21 cellular contexts compared by ENCODE assay signal in genomic region chr19:49657493-49658138, GRCh38. TPM values are rescaled to one million over a fixed set of nuclear protein-coding genes. Genes with fewer than 3 reads are reported as not detected.
DNase-seq lines count a peak whose midpoint lies in the region; ATAC-seq, FAIRE-seq and TF ChIP-seq lines count a peak whose summit lies in the region.
"Had no signal": no experiment of that assay in that cellular context is flagged by ENCODE, and none has a peak within 500 bp of the region (broad histone marks: within the 10 kb centered on the region; RNA-seq: fewer than 3 reads in every experiment).

No MANE protein-coding gene starts in this region.

- H3K4me1 ChIP-seq in Caco-2, result no peaks in the 10 kb centered on the region
- peaks cover 0 to 24% of the 10 kb centered on the region in 2 experiments; a peak in 2 of 5 replicates for H3K4me1 ChIP-seq in K562 (replicated peaks in 1 of 2; ENCODE audit: control insufficient read depth in 2 of 2, insufficient read depth in 2 of 2, low read length in 2 of 2)
- H3K4me1 ChIP-seq: BLaER1 had no signal

- CTCF ChIA-PET in activated CD4-positive, alpha-beta T cell treated with anti-CD3 and anti-CD28 coated beads for 36 hours (lab: Charles Lee), result interaction anchor here (0.6 to 1.0 kb wide), 2 partner anchors 18 to 43 kb away, joined by 3 to 4 read pairs; partner anchors contain the start of gene RRAS
- CTCF ChIA-PET in Caco-2 (lab: Charles Lee) (no interaction called here), K562 (lab: Yijun Ruan, JAX; ENCODE audit: low intra/inter-chr PET ratio) (no interaction called here)

- H3K27me3 Mint-ChIP-seq in activated CD4-positive, alpha-beta T cell treated with anti-CD3 and anti-CD28 coated beads for 36 hours, result no peaks in the 10 kb centered on the region
- no peaks in the 10 kb centered on the region for H3K27me3 Mint-ChIP-seq in Caco-2 (ENCODE audit: insufficient read depth, unreplicated experiment)
- H3K27me3 Mint-ChIP-seq in nephron progenitor cell (ENCODE audit: low read depth, poor library complexity), result no peaks in the 10 kb centered on the region

- in situ Hi-C loops in K562 (cut with MboI), result no loop called here

- TF ChIP-seq CTCF in Caco-2 (IDR thresholded peaks at IDR 0.05; ENCODE audit: insufficient read depth in 1 of 2, low read depth in 1 of 2, low read length in 1 of 2, severe bottlenecking in 1 of 2, unreplicated experiment in 1 of 2) (no peak), K562 (IDR thresholded peaks at IDR 0.05 in 2 of 3, conservative IDR thresholded peaks at IDR 0.05 in 1 of 3; ENCODE audit: insufficient read depth in 2 of 3, low read depth in 1 of 3, low read length in 3 of 3) (no peak), nephron progenitor cell (IDR thresholded peaks at IDR 0.05) (no peak)

- peaks cover 47% of the 10 kb centered on the region for H3K36me3 Mint-ChIP-seq in activated CD4-positive, alpha-beta T cell treated with anti-CD3 and anti-CD28 coated beads for 36 hours (ENCODE audit: low read depth)
- H3K36me3 Mint-ChIP-seq in Caco-2 (ENCODE audit: insufficient read depth, unreplicated experiment) (peaks cover 89% of the 10 kb centered on the region), nephron progenitor cell (ENCODE audit: low read depth) (peaks cover 70% of the 10 kb centered on the region)

- no peak for TF ChIP-seq EP300 in K562 (IDR thresholded peaks at IDR 0.05; ENCODE audit: low read length)

- peak overlapping the region; percentile 19 for H3K27ac Mint-ChIP-seq in activated CD4-positive, alpha-beta T cell treated with anti-CD3 and anti-CD28 coated beads for 36 hours
- H3K27ac Mint-ChIP-seq in Caco-2 (ENCODE audit: unreplicated experiment) (peak overlapping the region; percentile 18), nephron progenitor cell (peak overlapping the region; percentile 92)

- no peak for TF ChIP-seq RAD21 in K562 (CRISPR knock-in tag; conservative IDR thresholded peaks at IDR 0.05 in 1 of 2, IDR thresholded peaks at IDR 0.05 in 1 of 2)

- H3K79me2 ChIP-seq in K562 (ENCODE audit: control insufficient read depth, insufficient read depth, low read length), result no peaks in the 10 kb centered on the region

- POLR2A ChIA-PET in activated CD4-positive, alpha-beta T cell treated with anti-CD3 and anti-CD28 coated beads for 36 hours (lab: Charles Lee), result no interaction called here
- POLR2A ChIA-PET in Caco-2 (lab: Charles Lee) (interaction anchor here (1.1 kb wide), 1 partner anchor 16 kb away, joined by 3 read pairs; the partner anchor contains the start of gene SCAF1), K562 (lab: Yijun Ruan, JAX) (interaction anchor here (1.4 to 4.8 kb wide), 4 partner anchors 8 to 17 kb away, joined by 3 to 28 read pairs (median 10); partner anchors contain the start of genes BCL2L12, IRF3, RRAS and SCAF1)

- H3K9me3 Mint-ChIP-seq in activated CD4-positive, alpha-beta T cell treated with anti-CD3 and anti-CD28 coated beads for 36 hours (ENCODE audit: low read depth), result no peaks in the 10 kb centered on the region
- no peaks in the 10 kb centered on the region for H3K9me3 Mint-ChIP-seq in Caco-2 (ENCODE audit: unreplicated experiment)
- peaks cover 4% of the 10 kb centered on the region for H3K9me3 Mint-ChIP-seq in nephron progenitor cell

- no peak overlapping the region for H3K27ac ChIP-seq in K562 (ENCODE audit: extremely low read depth, low read depth, low read length)
- H3K27ac ChIP-seq: 22Rv1, BLaER1, KMS-11, PC-9 had no signal

- DNase-seq in activated CD4-positive, alpha-beta T cell treated with anti-CD3 and anti-CD28 coated beads for 36 hours, result no peak
- DNase-seq in activated CD4-positive, alpha-beta T cell treated with anti-CD3 and anti-CD28 coated beads, Interleukin-2, amount 50 U/mL, for 1 hour, result no peak
- DNase-seq in Caco-2 (no peak), K562 (ENCODE audit: extremely low read depth in 1 of 4, low spot score in 3 of 4) (no peak), nephron progenitor cell (no peak), HuH-7.5 (ENCODE audit: low spot score) (no peak), NCI-H226 (no peak)
- DNase-seq: COR-L47, DMS53, NCI-H1092 treated with DMSO at 0.1 percent for 48 hours, NCI-H1694, NCI-H748 treated with DMSO at 0.1 percent for 48 hours, PC-9, Right ventricle myocardium superior, SK-N-SH had no signal

- peaks cover 2% of the 10 kb centered on the region for H3K9me1 ChIP-seq in K562 (ENCODE audit: control insufficient read depth, insufficient read depth, low read length)

- peaks cover 8% of the 10 kb centered on the region for H3K9me3 ChIP-seq in Caco-2
- H3K9me3 ChIP-seq in K562 (replicated peaks; ENCODE audit: control insufficient read depth, insufficient read depth, low read depth, low read length), result 0 out of 2 replicates have a peak, but pooled peaks cover 2% of the 10 kb centered on the region
- H3K9me3 ChIP-seq: BLaER1, SK-N-SH had no signal

- H2AFZ ChIP-seq in K562 (ENCODE audit: low read depth, low read length), result no peak overlapping the region
- H2AFZ ChIP-seq: PC-9 had no signal

- intact Hi-C loops in activated CD4-positive, alpha-beta T cell treated with anti-CD3 and anti-CD28 coated beads for 36 hours (cut with DNase I, micrococcal nuclease), result no loop called here
- intact Hi-C loops in Caco-2 (cut with micrococcal nuclease; ENCODE audit: unreplicated experiment) (no loop called here), K562 (cut with micrococcal nuclease) (no loop called here)

- ATAC-seq in activated CD4-positive, alpha-beta T cell treated with anti-CD3 and anti-CD28 coated beads for 36 hours, result no peak
- ATAC-seq in K562, result no peak
- no peak for ATAC-seq in HG03520 (IDR thresholded peaks at IDR 0.05; ENCODE audit: unreplicated experiment)
- ATAC-seq: HCT116 had no signal

- peaks cover 24% of the 10 kb centered on the region for H3K36me3 ChIP-seq in Caco-2 (ENCODE audit: control insufficient read depth, insufficient read depth, low read length)
- H3K36me3 ChIP-seq in K562 (ENCODE audit: control insufficient read depth, insufficient read depth, low read length), result peaks cover 94% of the 10 kb centered on the region; the same call in 2 of the 3 replicates

- H3K4me3 Mint-ChIP-seq in activated CD4-positive, alpha-beta T cell treated with anti-CD3 and anti-CD28 coated beads for 36 hours, result no peak overlapping the region
- no peak overlapping the region for H3K4me3 Mint-ChIP-seq in Caco-2 (ENCODE audit: unreplicated experiment)
- H3K4me3 Mint-ChIP-seq in nephron progenitor cell, result no peak overlapping the region

- FAIRE-seq in K562 (lab: Jason Lieb, UNC), result no peak
- FAIRE-seq: HTR-8/SVneo had no signal

- H4K20me1 ChIP-seq in K562 (replicated peaks; ENCODE audit: control insufficient read depth, insufficient read depth, low read length), result 0 out of 2 replicates have a peak, but pooled peaks cover 14% of the 10 kb centered on the region

- no peak overlapping the region for H3K4me2 ChIP-seq in K562 (ENCODE audit: insufficient read depth, low read length)
- H3K4me2 ChIP-seq: BLaER1, KMS-11, PC-9, SK-N-SH had no signal

- no peak for TF ChIP-seq POLR2A in K562 (conservative IDR thresholded peaks at IDR 0.05)

- peak overlapping the region in 1 of 2 experiments; percentile 74; a peak in 2 of 4 replicates for H3K9ac ChIP-seq in K562 (ENCODE audit: insufficient read depth in 1 of 2, low read depth in 2 of 2, low read length in 2 of 2)
- H3K9ac ChIP-seq: BLaER1, KMS-11, SK-N-SH had no signal

- 91% methylated on average over 18 of the region's 22 CpGs for WGBS in K562 (ENCODE audit: insufficient coverage, low coverage, missing lambda C conversion rate)

- H3K4me3 ChIP-seq in Caco-2 (ENCODE audit: low read depth, low read length) (no peak overlapping the region), K562 (no peak overlapping the region)
- H3K4me3 ChIP-seq: BLaER1, PC-9 had no signal

- BruUV-seq in Caco-2 (replicated peaks; lab: Mats Ljungman, UMichigan) (no TSS peak), K562 (replicated peaks; lab: Mats Ljungman, UMichigan) (no TSS peak)

- H3K27me3 ChIP-seq in Caco-2 (replicated peaks; ENCODE audit: control insufficient read depth, insufficient read depth, low read length) (no peaks in the 10 kb centered on the region), K562 (ENCODE audit: control insufficient read depth in 2 of 2, insufficient read depth in 2 of 2, low read length in 2 of 2) (no peaks in the 10 kb centered on the region)
- H3K27me3 ChIP-seq: BLaER1 had no signal

- peaks cover 3% of the 10 kb centered on the region for H3K4me1 Mint-ChIP-seq in activated CD4-positive, alpha-beta T cell treated with anti-CD3 and anti-CD28 coated beads for 36 hours
- H3K4me1 Mint-ChIP-seq in Caco-2 (ENCODE audit: low read depth, unreplicated experiment) (no peaks in the 10 kb centered on the region), nephron progenitor cell (peaks cover 6% of the 10 kb centered on the region)

RNA-seq across cellular contexts. Expression of gene IRF3, which starts 8.0 kb away (rescaled TPM):
- total RNA-seq in activated CD4-positive, alpha-beta T cell treated with anti-CD3 and anti-CD28 coated beads for 36 hours, result 100 to 1,000 TPM; 123 to 125 TPM
- total RNA-seq in Caco-2 (2022), result 125 and 131 TPM in 2 replicates
- 63.4 and 152 TPM in 2 replicates for total RNA-seq in K562 (2011; cell fraction: chromatin; rRNA removed; ENCODE audit: low replicate concordance)
- 90.7 and 93.9 TPM in 2 replicates for total RNA-seq in K562 (2011; cell fraction: nucleolus; rRNA removed)
- total RNA-seq in K562 (2011; cell fraction: nucleoplasm; rRNA removed), result 78.8 and 106 TPM in 2 replicates
- 113 and 160 TPM in 2 replicates for total RNA-seq in K562 (2014; rRNA removed)
- total RNA-seq in K562 (2014; rRNA removed; fragmentation: Illumina TruSeq; extraction: Trizol), result 28.5 and 40.9 TPM in 2 replicates
- total RNA-seq in K562 (2015; rRNA removed; fragmentation: Illumina TruSeq; extraction: Trizol), result 64.0 and 65.4 TPM in 2 replicates
- 125 and 132 TPM in 2 replicates for total RNA-seq in K562 (2021)
- polyA plus RNA-seq in K562 (2011; rRNA removed), result 54.5 and 66.4 TPM in 2 replicates
- 56.8 and 134 TPM in 2 replicates for polyA plus RNA-seq in K562 (2011; cell fraction: cytosol; rRNA removed)
- polyA plus RNA-seq in K562 (2011; cell fraction: nucleus; rRNA removed), result 106 and 215 TPM in 2 replicates
- polyA plus RNA-seq in K562 (2012), result 119 and 139 TPM in 2 replicates
- 118 and 119 TPM in 2 replicates for polyA plus RNA-seq in K562 (2014; fragmentation: Illumina TruSeq; extraction: Trizol)
- 10 to 100 TPM in 1 of 2 experiments, 1 to 10 TPM in 1; 7.5 to 11.6 TPM for polyA plus RNA-seq in K562 (2014; fragmentation: Nextera tagmentation; extraction: Ambion mirVana)
- polyA plus RNA-seq in K562 (2014; rRNA removed), result 118 and 145 TPM in 2 replicates
- 11.1 and 16.9 TPM in 2 replicates for polyA minus RNA-seq in K562 (2011; rRNA and poly(A)+ RNA removed)
- polyA minus RNA-seq in K562 (2011; cell fraction: cytosol; rRNA and poly(A)+ RNA removed), result 36.4 and 44.4 TPM in 2 replicates
- 13.9 and 17.5 TPM in 2 replicates for polyA minus RNA-seq in K562 (2011; cell fraction: nucleus; rRNA and poly(A)+ RNA removed)

RNA-seq across cellular contexts. Expression of gene BCL2L12, which starts 8.1 kb away (rescaled TPM):
- total RNA-seq in activated CD4-positive, alpha-beta T cell treated with anti-CD3 and anti-CD28 coated beads for 36 hours, result 10 to 100 TPM; 79.6 to 93.8 TPM
- total RNA-seq in Caco-2 (2022), result 103 and 111 TPM in 2 replicates
- 31.5 and 83.3 TPM in 2 replicates for total RNA-seq in K562 (2011; cell fraction: chromatin; rRNA removed; ENCODE audit: low replicate concordance)
- 79.4 and 85.7 TPM in 2 replicates for total RNA-seq in K562 (2011; cell fraction: nucleolus; rRNA removed)
- total RNA-seq in K562 (2011; cell fraction: nucleoplasm; rRNA removed), result 47.0 and 50.7 TPM in 2 replicates
- total RNA-seq in K562 (2014; rRNA removed), result 128 and 169 TPM in 2 replicates
- 17.0 and 18.8 TPM in 2 replicates for total RNA-seq in K562 (2014; rRNA removed; fragmentation: Illumina TruSeq; extraction: Trizol)
- 26.5 and 29.4 TPM in 2 replicates for total RNA-seq in K562 (2015; rRNA removed; fragmentation: Illumina TruSeq; extraction: Trizol)
- total RNA-seq in K562 (2021), result 183 and 185 TPM in 2 replicates
- 81.2 and 95.3 TPM in 2 replicates for polyA plus RNA-seq in K562 (2011; rRNA removed)
- polyA plus RNA-seq in K562 (2011; cell fraction: cytosol; rRNA removed), result 132 and 350 TPM in 2 replicates
- 132 and 212 TPM in 2 replicates for polyA plus RNA-seq in K562 (2011; cell fraction: nucleus; rRNA removed)
- polyA plus RNA-seq in K562 (2012), result 164 and 177 TPM in 2 replicates
- polyA plus RNA-seq in K562 (2014; fragmentation: Illumina TruSeq; extraction: Trizol), result 85.6 and 184 TPM in 2 replicates
- 1 to 10 TPM; 7.4 to 7.5 TPM for polyA plus RNA-seq in K562 (2014; fragmentation: Nextera tagmentation; extraction: Ambion mirVana)
- 263 and 282 TPM in 2 replicates for polyA plus RNA-seq in K562 (2014; rRNA removed)
- 8.8 and 10.7 TPM in 2 replicates for polyA minus RNA-seq in K562 (2011; rRNA and poly(A)+ RNA removed)
- polyA minus RNA-seq in K562 (2011; cell fraction: cytosol; rRNA and poly(A)+ RNA removed), result 29.2 and 36.0 TPM in 2 replicates
- 22.6 and 24.0 TPM in 2 replicates for polyA minus RNA-seq in K562 (2011; cell fraction: nucleus; rRNA and poly(A)+ RNA removed)

RNA-seq across cellular contexts. Expression of gene SCAF1, which starts 15.6 kb away (rescaled TPM):
- total RNA-seq in activated CD4-positive, alpha-beta T cell treated with anti-CD3 and anti-CD28 coated beads for 36 hours, result 10 to 100 TPM; 43.3 to 64.0 TPM
- 83.4 and 89.5 TPM in 2 replicates for total RNA-seq in Caco-2 (2022)
- 11.3 and 31.0 TPM in 2 replicates for total RNA-seq in K562 (2011; cell fraction: chromatin; rRNA removed; ENCODE audit: low replicate concordance)
- 16.8 and 21.8 TPM in 2 replicates for total RNA-seq in K562 (2011; cell fraction: nucleolus; rRNA removed)
- total RNA-seq in K562 (2011; cell fraction: nucleoplasm; rRNA removed), result 10.6 and 16.9 TPM in 2 replicates
- total RNA-seq in K562 (2014; rRNA removed), result 12.9 and 18.0 TPM in 2 replicates
- total RNA-seq in K562 (2014; rRNA removed; fragmentation: Illumina TruSeq; extraction: Trizol), result 2.5 and 2.8 TPM in 2 replicates
- total RNA-seq in K562 (2015; rRNA removed; fragmentation: Illumina TruSeq; extraction: Trizol), result 4.9 and 6.0 TPM in 2 replicates
- total RNA-seq in K562 (2021), result 75.5 and 79.0 TPM in 2 replicates
- polyA plus RNA-seq in K562 (2011; rRNA removed), result 3.7 and 4.3 TPM in 2 replicates
- 5.1 and 6.3 TPM in 2 replicates for polyA plus RNA-seq in K562 (2011; cell fraction: cytosol; rRNA removed)
- 21.1 and 37.2 TPM in 2 replicates for polyA plus RNA-seq in K562 (2011; cell fraction: nucleus; rRNA removed)
- 36.5 and 39.5 TPM in 2 replicates for polyA plus RNA-seq in K562 (2012)
- polyA plus RNA-seq in K562 (2014; fragmentation: Illumina TruSeq; extraction: Trizol), result 9.7 and 22.5 TPM in 2 replicates
- under 1 TPM; 0.20 to 0.25 TPM for polyA plus RNA-seq in K562 (2014; fragmentation: Nextera tagmentation; extraction: Ambion mirVana)
- polyA plus RNA-seq in K562 (2014; rRNA removed), result 11.4 and 14.6 TPM in 2 replicates
- 1.1 and 1.9 TPM in 2 replicates for polyA minus RNA-seq in K562 (2011; rRNA and poly(A)+ RNA removed)
- 7.8 and 12.0 TPM in 2 replicates for polyA minus RNA-seq in K562 (2011; cell fraction: cytosol; rRNA and poly(A)+ RNA removed)
- 4.8 and 5.6 TPM in 2 replicates for polyA minus RNA-seq in K562 (2011; cell fraction: nucleus; rRNA and poly(A)+ RNA removed)

RNA-seq across cellular contexts. Expression of gene RRAS, which starts 17.7 kb away (rescaled TPM):
- total RNA-seq in activated CD4-positive, alpha-beta T cell treated with anti-CD3 and anti-CD28 coated beads for 36 hours, result 10 to 100 TPM in 1 of 2 experiments, 1 to 10 TPM in 1; 9.7 to 11.7 TPM
- total RNA-seq in Caco-2 (2022) (10.6 and 11.3 TPM in 2 replicates), K562 (2014; rRNA removed) (8.2 and 10.4 TPM in 2 replicates), K562 (2014; rRNA removed; fragmentation: Illumina TruSeq; extraction: Trizol) (1.5 and 1.7 TPM in 2 replicates), K562 (2015; rRNA removed; fragmentation: Illumina TruSeq; extraction: Trizol) (3.1 and 3.7 TPM in 2 replicates), K562 (2021) (8.3 and 9.3 TPM in 2 replicates)
- 2.5 and 10.0 TPM in 2 replicates for total RNA-seq in K562 (2011; cell fraction: chromatin; rRNA removed; ENCODE audit: low replicate concordance)
- 9.5 and 11.2 TPM in 2 replicates for total RNA-seq in K562 (2011; cell fraction: nucleolus; rRNA removed)
- 8.0 and 8.3 TPM in 2 replicates for total RNA-seq in K562 (2011; cell fraction: nucleoplasm; rRNA removed)
- polyA plus RNA-seq in K562 (2011; rRNA removed) (15.4 and 16.4 TPM in 2 replicates), K562 (2014; fragmentation: Illumina TruSeq; extraction: Trizol) (8.5 and 13.9 TPM in 2 replicates), K562 (2014; fragmentation: Nextera tagmentation; extraction: Ambion mirVana) (1 to 10 TPM in 1 of 2 experiments, under 1 TPM in 1; 0.70 to 1.3 TPM), K562 (2014; rRNA removed) (17.3 and 18.3 TPM in 2 replicates)
- 26.0 and 54.3 TPM in 2 replicates for polyA plus RNA-seq in K562 (2011; cell fraction: cytosol; rRNA removed)
- 19.7 and 39.0 TPM in 2 replicates for polyA plus RNA-seq in K562 (2011; cell fraction: nucleus; rRNA removed)
- polyA plus RNA-seq in K562 (2012), result 14.8 and 16.2 TPM in 2 replicates
- polyA minus RNA-seq in K562 (2011; rRNA and poly(A)+ RNA removed), result 1.2 and 2.7 TPM in 2 replicates
- 5.5 and 8.4 TPM in 2 replicates for polyA minus RNA-seq in K562 (2011; cell fraction: cytosol; rRNA and poly(A)+ RNA removed)
- 2.0 TPM in 2 replicates for polyA minus RNA-seq in K562 (2011; cell fraction: nucleus; rRNA and poly(A)+ RNA removed)

RNA-seq across cellular contexts. Expression of gene PRMT1, which starts 19.5 kb away (rescaled TPM):
- 100 to 1,000 TPM; 384 to 448 TPM for total RNA-seq in activated CD4-positive, alpha-beta T cell treated with anti-CD3 and anti-CD28 coated beads for 36 hours
- total RNA-seq in Caco-2 (2022), result 326 and 343 TPM in 2 replicates
- 329 and 693 TPM in 2 replicates for total RNA-seq in K562 (2011; cell fraction: chromatin; rRNA removed; ENCODE audit: low replicate concordance)
- total RNA-seq in K562 (2011; cell fraction: nucleolus; rRNA removed), result 420 and 469 TPM in 2 replicates
- total RNA-seq in K562 (2011; cell fraction: nucleoplasm; rRNA removed), result 336 and 338 TPM in 2 replicates
- total RNA-seq in K562 (2014; rRNA removed), result 371 and 483 TPM in 2 replicates
- total RNA-seq in K562 (2014; rRNA removed; fragmentation: Illumina TruSeq; extraction: Trizol), result 132 and 169 TPM in 2 replicates
- 326 and 337 TPM in 2 replicates for total RNA-seq in K562 (2015; rRNA removed; fragmentation: Illumina TruSeq; extraction: Trizol)
- 324 and 326 TPM in 2 replicates for total RNA-seq in K562 (2021)
- polyA plus RNA-seq in K562 (2011; rRNA removed), result 407 and 436 TPM in 2 replicates
- polyA plus RNA-seq in K562 (2011; cell fraction: cytosol; rRNA removed), result 562 and 863 TPM in 2 replicates
- 575 and 667 TPM in 2 replicates for polyA plus RNA-seq in K562 (2011; cell fraction: nucleus; rRNA removed)
- polyA plus RNA-seq in K562 (2012), result 194 and 423 TPM in 2 replicates
- polyA plus RNA-seq in K562 (2014; fragmentation: Illumina TruSeq; extraction: Trizol), result 446 and 465 TPM in 2 replicates
- polyA plus RNA-seq in K562 (2014; fragmentation: Nextera tagmentation; extraction: Ambion mirVana), result 10 to 100 TPM; 13.3 to 74.0 TPM
- 464 and 510 TPM in 2 replicates for polyA plus RNA-seq in K562 (2014; rRNA removed)
- 337 and 429 TPM in 2 replicates for polyA minus RNA-seq in K562 (2011; rRNA and poly(A)+ RNA removed)
- 187 and 188 TPM in 2 replicates for polyA minus RNA-seq in K562 (2011; cell fraction: cytosol; rRNA and poly(A)+ RNA removed)
- 171 and 244 TPM in 2 replicates for polyA minus RNA-seq in K562 (2011; cell fraction: nucleus; rRNA and poly(A)+ RNA removed)

Comparison
In these comparisons a context has a peak if more than half of its experiments do, and no peak if none do; other contexts are left out.
1. H3K27ac Mint-ChIP-seq: peak in every context shown above with its lines; median percentile 92 in nephron progenitor cell; 19 in activated CD4-positive, alpha-beta T cell treated with anti-CD3 and anti-CD28 coated beads for 36 hours; 18 in Caco-2.